8 cellular contexts compared by ENCODE assay signal in the genomic region with DNA sequence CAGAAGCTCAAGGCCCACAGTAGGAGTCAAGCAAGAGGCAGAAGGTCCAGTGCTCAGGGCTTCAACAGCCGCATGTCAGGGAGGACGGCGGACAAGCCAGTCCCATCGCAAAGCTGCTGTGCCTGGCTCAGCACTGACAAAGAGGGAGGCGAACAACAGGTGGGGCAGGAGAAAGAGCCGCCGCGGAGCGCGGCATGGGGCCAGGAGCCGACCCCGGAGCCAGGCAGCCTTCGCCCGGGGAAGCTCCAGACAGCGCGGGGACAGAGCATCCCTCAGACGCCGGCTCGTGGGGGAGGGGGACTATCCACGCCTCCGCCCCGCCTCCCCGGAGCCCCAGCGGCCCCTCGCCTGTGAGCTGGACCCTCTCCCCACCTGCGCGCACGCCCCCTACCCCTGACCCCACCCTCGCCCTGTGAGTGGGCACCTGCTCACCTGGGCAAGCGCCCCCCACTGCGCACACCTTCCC.
A peak's percentile ranks its signal among the peaks of the same experiment; 100 is the strongest.
DNase-seq lines count a peak whose midpoint lies in the region; ATAC-seq and TF ChIP-seq lines count a peak whose summit lies in the region.

No MANE protein-coding gene starts in this region.

- H3K4me1 Mint-ChIP-seq in T-helper 1 cell treated with Interleukin-12 subunit alpha and Interleukin-12 subunit beta and Interleukin-4 antibody, amounts not matched to agents 30 μg/mL and 1 μg/mL, for 36 hours (ENCODE audit: low read depth): peaks cover 48% of the 10 kb centered on the region

- DNase-seq in COLO668 (lab: John Stamatoyannopoulos, UW; ENCODE audit: unreplicated experiment) (peak; percentile 42), cardiac fibroblast (ENCODE audit: low read depth in 2 of 2) (peak in 1 of 2 donors; percentile 20), left kidney (ENCODE audit: low read depth, low spot score) (peak; percentile 81), NCI-H2107 (lab: John Stamatoyannopoulos, UW) (no peak), COLO829 (ENCODE audit: low spot score) (no peak)
- peak; percentile 19 for DNase-seq in stimulated activated CD8-positive, alpha-beta memory T cell treated with anti-CD3 and anti-CD28 coated beads, Interleukin-4, amount 100 ng/mL, for 24 hours (ENCODE audit: low read depth)

- H3K4me3 Mint-ChIP-seq in T-helper 1 cell treated with Interleukin-12 subunit alpha and Interleukin-12 subunit beta and Interleukin-4 antibody, amounts not matched to agents 30 μg/mL and 1 μg/mL, for 36 hours: peak overlapping the region; percentile 93

- no peak for TF ChIP-seq CTCF in cardiac fibroblast (IDR thresholded peaks at IDR 0.05; ENCODE audit: low read depth, low read length)

- no peaks in the 10 kb centered on the region for H3K27me3 Mint-ChIP-seq in T-helper 1 cell treated with Interleukin-12 subunit alpha and Interleukin-12 subunit beta and Interleukin-4 antibody, amounts not matched to agents 30 μg/mL and 1 μg/mL, for 36 hours (ENCODE audit: low read depth)

- H3K27ac Mint-ChIP-seq in T-helper 1 cell treated with Interleukin-12 subunit alpha and Interleukin-12 subunit beta and Interleukin-4 antibody, amounts not matched to agents 30 μg/mL and 1 μg/mL, for 36 hours: peak overlapping the region; percentile 84

- peaks cover 9% of the 10 kb centered on the region for H3K9me3 Mint-ChIP-seq in T-helper 1 cell treated with Interleukin-12 subunit alpha and Interleukin-12 subunit beta and Interleukin-4 antibody, amounts not matched to agents 30 μg/mL and 1 μg/mL, for 36 hours

- H3K36me3 Mint-ChIP-seq in T-helper 1 cell treated with Interleukin-12 subunit alpha and Interleukin-12 subunit beta and Interleukin-4 antibody, amounts not matched to agents 30 μg/mL and 1 μg/mL, for 36 hours (ENCODE audit: low read depth): peaks cover 38% of the 10 kb centered on the region

- peak overlapping the region; percentile 84 to 92 for H3K4me3 ChIP-seq in cardiac fibroblast (replicated peaks in 1 of 2; ENCODE audit: low read depth in 2 of 2, low read length in 2 of 2)

- peak; percentile 6 for ATAC-seq in HG02970 (IDR thresholded peaks at IDR 0.05; ENCODE audit: low FRiP score, unreplicated experiment)

Comparison
In these comparisons a context has a peak if more than half of its experiments do, and no peak if none do; other contexts are left out.
1. DNase-seq: peak in COLO668 (single experiment), left kidney (single experiment) and stimulated activated CD8-positive, alpha-beta memory T cell treated with anti-CD3 and anti-CD28 coated beads, Interleukin-4, amount 100 ng/mL, for 24 hours (single experiment); none in NCI-H2107 (single experiment) and COLO829 (single experiment).